8 cellular contexts compared by ENCODE assay signal in the genomic region with DNA sequence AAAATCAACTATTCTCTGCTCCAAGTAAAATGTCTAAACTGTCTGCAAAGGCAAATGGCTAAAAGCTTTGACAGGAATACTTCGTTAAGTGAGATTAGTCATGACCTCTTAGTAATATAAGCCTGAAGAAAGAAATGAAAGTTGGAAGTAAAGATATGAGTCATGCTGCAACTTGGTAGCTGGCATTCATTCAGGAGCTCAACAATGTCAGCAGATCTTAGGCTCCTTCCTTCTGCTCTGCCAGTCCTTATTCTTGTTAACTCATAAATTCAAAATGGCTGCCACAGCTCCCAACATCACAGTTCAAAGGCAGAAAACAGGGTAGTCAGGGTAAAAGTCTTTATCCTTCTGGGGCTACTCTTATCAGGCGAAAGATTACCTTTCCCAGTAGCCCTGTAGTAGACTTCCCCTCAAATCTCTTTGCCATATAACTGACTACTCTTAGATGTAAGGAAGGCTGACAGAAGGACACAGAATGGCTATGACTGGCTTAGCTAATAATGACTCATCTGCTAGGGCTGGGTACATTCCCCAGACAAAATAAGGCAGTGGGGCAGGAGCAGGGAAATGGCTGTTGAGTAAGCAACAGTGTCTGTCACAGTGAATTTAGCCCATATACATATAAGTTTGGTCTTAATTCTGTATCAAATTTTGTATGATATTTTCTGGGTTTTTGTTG. TPM values are rescaled to one million over a fixed set of nuclear protein-coding genes. Genes with fewer than 3 reads are reported as not detected.
DNase-seq lines count a peak whose midpoint lies in the region; ATAC-seq and TF ChIP-seq lines count a peak whose summit lies in the region.

No MANE protein-coding gene starts in this region.

- peaks cover 23% of the 10 kb centered on the region for H3K9me3 Mint-ChIP-seq in Caco-2 (ENCODE audit: unreplicated experiment)

- H3K4me1 Mint-ChIP-seq in Caco-2 (ENCODE audit: low read depth, unreplicated experiment) = no peaks in the 10 kb centered on the region

- H3K27me3 ChIP-seq in Caco-2 (replicated peaks; ENCODE audit: control insufficient read depth, insufficient read depth, low read length) = no peaks in the 10 kb centered on the region

- no peak overlapping the region for H3K4me3 Mint-ChIP-seq in Caco-2 (ENCODE audit: unreplicated experiment)

- no peaks in the 10 kb centered on the region for H3K27me3 Mint-ChIP-seq in Caco-2 (ENCODE audit: insufficient read depth, unreplicated experiment)

- CTCF ChIA-PET in Caco-2 (lab: Charles Lee) = interaction anchor here (0.6 kb wide), 1 partner anchor 148 kb away, joined by 4 read pairs; no protein-coding TSS in a partner anchor

- no peak for TF ChIP-seq CTCF in Caco-2 (IDR thresholded peaks at IDR 0.05; ENCODE audit: insufficient read depth in 1 of 2, low read depth in 1 of 2, low read length in 1 of 2, severe bottlenecking in 1 of 2, unreplicated experiment in 1 of 2)

- in situ Hi-C loops in Caki2 (cut with HindIII; ENCODE audit: low pct_unique_long_range_greater_than_20kb, low sequenced_read_pairs) = no loop called here

- H3K4me3 ChIP-seq in skeletal muscle cell (ENCODE audit: low read depth, low read length) (no peak overlapping the region), Caco-2 (ENCODE audit: low read depth, low read length) (no peak overlapping the region)

- H3K27ac Mint-ChIP-seq in Caco-2 (ENCODE audit: unreplicated experiment) = no peak overlapping the region

- no peaks in the 10 kb centered on the region for H3K36me3 ChIP-seq in Caco-2 (ENCODE audit: control insufficient read depth, insufficient read depth, low read length)

- H3K9me3 ChIP-seq in Caco-2 = no peaks in the 10 kb centered on the region

- H3K36me3 Mint-ChIP-seq in Caco-2 (ENCODE audit: insufficient read depth, unreplicated experiment) = no peaks in the 10 kb centered on the region

- DNase-seq in Caki2 (ENCODE audit: low read depth) = peak; percentile 83
- DNase-seq in SW480 (ENCODE audit: low spot score) = peak; percentile 45
- peak; percentile 98 for DNase-seq in fibroblast of peridontal ligament (ENCODE audit: extremely low read depth)
- peak; percentile 92 for DNase-seq in skeletal muscle cell (ENCODE audit: low read depth)
- DNase-seq in NCI-H1092 treated with DMSO at 0.1 percent for 48 hours (lab: John Stamatoyannopoulos, UW) = no peak
- DNase-seq in Caco-2 = no peak

- ATAC-seq in GM19397 (IDR thresholded peaks at IDR 0.05; ENCODE audit: unreplicated experiment) (peak; percentile 85), HG03378 (IDR thresholded peaks at IDR 0.05; ENCODE audit: unreplicated experiment) (peak; percentile 87)

- POLR2A ChIA-PET in Caco-2 (lab: Charles Lee) = no interaction called here

- no TSS peak for BruUV-seq in Caco-2 (replicated peaks; lab: Mats Ljungman, UMichigan)

- no peaks in the 10 kb centered on the region for H3K4me1 ChIP-seq in Caco-2

- intact Hi-C loops in Caco-2 (cut with micrococcal nuclease; ENCODE audit: unreplicated experiment) = no loop called here

RNA-seq across cellular contexts. Expression of gene C6orf62, which starts 24.4 kb away (rescaled TPM):
- total RNA-seq in Caki2 (2014; rRNA removed; shearing (Covaris generic); ENCODE audit: low replicate concordance) = 68.5 and 77.5 TPM in 2 replicates
- 74.2 and 75.3 TPM in 2 replicates for total RNA-seq in Caco-2 (2022)

RNA-seq across cellular contexts. Expression of gene GMNN, which starts 31.3 kb away (rescaled TPM):
- 121 and 134 TPM in 2 replicates for total RNA-seq in Caki2 (2014; rRNA removed; shearing (Covaris generic); ENCODE audit: low replicate concordance)
- total RNA-seq in Caco-2 (2022) = 66.5 and 70.0 TPM in 2 replicates

RNA-seq across cellular contexts. Expression of gene ARMH2, which starts 55.3 kb away (rescaled TPM):
- not detected in 2 replicates for total RNA-seq in Caki2 (2014; rRNA removed; shearing (Covaris generic); ENCODE audit: low replicate concordance)
- not detected in 2 replicates for total RNA-seq in Caco-2 (2022)

Comparison
In these comparisons a context has a peak if more than half of its experiments do, and no peak if none do; other contexts are left out.
1. DNase-seq: peak in Caki2 (single experiment), SW480 (single experiment), fibroblast of peridontal ligament (single experiment) and skeletal muscle cell (single experiment); none in NCI-H1092 treated with DMSO at 0.1 percent for 48 hours (single experiment) and Caco-2 (0 of 2).